In the genomic region with DNA sequence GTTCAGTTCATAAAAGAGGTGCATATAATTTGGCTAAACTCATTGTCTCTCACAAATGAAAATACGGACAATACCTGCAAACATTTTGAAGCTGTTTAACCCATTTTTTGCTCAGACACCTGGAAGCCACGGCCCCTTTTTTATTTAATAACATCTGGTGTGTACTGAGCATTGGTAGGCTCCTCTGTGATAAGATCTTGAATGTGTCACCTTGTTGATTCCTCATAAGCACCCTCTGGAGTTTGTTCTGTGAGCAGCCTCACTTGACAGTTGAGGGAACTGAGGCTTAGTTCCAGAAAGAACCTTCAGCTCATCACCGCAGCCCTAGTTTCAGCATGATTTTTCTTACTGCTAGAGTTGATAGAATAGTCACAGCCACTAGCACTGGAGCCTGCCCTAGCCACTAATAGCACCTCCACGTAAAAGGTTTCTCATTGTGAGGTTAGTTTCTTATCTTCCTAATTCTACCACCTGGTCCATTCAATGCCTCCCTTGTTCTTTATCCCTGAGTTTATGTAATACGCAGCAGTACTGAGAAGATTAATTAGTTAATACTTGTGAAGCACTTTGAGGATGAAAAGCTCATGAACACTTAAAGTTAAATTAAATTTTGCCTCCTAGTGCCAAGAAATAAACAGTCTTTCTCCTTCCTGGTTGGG, we compare ENCODE assay signal across 1 cellular context.
TF ChIP-seq lines count a peak whose summit lies in the region.

No MANE protein-coding gene starts in this region.

TF ChIP-seq in K562, 482 proteins besides CTCF, POLR2A, EP300 and RAD21 (continued from another document):
- TF ChIP-seq ZNF764 (CRISPR knock-in tag; IDR thresholded peaks at IDR 0.05; ENCODE audit: low read depth), result no peak
- TF ChIP-seq NFYB (IDR thresholded peaks at IDR 0.05; ENCODE audit: extremely low read depth, insufficient read length), result no peak
- TF ChIP-seq FOSL1 (tag; conservative IDR thresholded peaks at IDR 0.05), result peak; percentile 56; the same call in 1 of the 2 replicates
- 0 out of 2 replicates have a peak, but pooled peaks have one; percentile 22 for TF ChIP-seq SOX6 (IDR thresholded peaks at IDR 0.05)
- no peak for TF ChIP-seq POU5F1 (IDR thresholded peaks at IDR 0.05; ENCODE audit: borderline replicate concordance, low read depth, low read length, partially characterized antibody)
- TF ChIP-seq, protein P1, sequence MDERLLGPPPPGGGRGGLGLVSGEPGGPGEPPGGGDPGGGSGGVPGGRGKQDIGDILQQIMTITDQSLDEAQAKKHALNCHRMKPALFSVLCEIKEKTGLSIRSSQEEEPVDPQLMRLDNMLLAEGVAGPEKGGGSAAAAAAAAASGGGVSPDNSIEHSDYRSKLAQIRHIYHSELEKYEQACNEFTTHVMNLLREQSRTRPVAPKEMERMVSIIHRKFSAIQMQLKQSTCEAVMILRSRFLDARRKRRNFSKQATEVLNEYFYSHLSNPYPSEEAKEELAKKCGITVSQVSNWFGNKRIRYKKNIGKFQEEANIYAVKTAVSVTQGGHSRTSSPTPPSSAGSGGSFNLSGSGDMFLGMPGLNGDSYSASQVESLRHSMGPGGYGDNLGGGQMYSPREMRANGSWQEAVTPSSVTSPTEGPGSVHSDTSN (CRISPR knock-in tag; IDR thresholded peaks at IDR 0.05; ENCODE audit: low read depth), result no peak
- TF ChIP-seq, protein P1 (tag; conservative IDR thresholded peaks at IDR 0.05; ENCODE audit: low read depth), result peak; percentile 24; the same call in 1 of the 2 replicates
- TF ChIP-seq ZNF217 (CRISPR knock-in tag; IDR thresholded peaks at IDR 0.05), result no peak
- TF ChIP-seq MBD2 (IDR thresholded peaks at IDR 0.05; ENCODE audit: borderline replicate concordance, low read depth), result no peak
- no peak for TF ChIP-seq HEY1 (CRISPR knock-in tag; IDR thresholded peaks at IDR 0.05; ENCODE audit: borderline replicate concordance)
- no peak for TF ChIP-seq SRSF7 (optimal IDR thresholded peaks at IDR 0.05; ENCODE audit: low read depth, low read length)
- TF ChIP-seq ZEB2 (IDR thresholded peaks at IDR 0.05), result 0 out of 2 replicates have a peak, but pooled peaks have one; percentile 21
- TF ChIP-seq PURB (CRISPR knock-in tag; IDR thresholded peaks at IDR 0.05; ENCODE audit: low read depth), result no peak
- peak; percentile 67 for TF ChIP-seq MEIS2 (IDR thresholded peaks at IDR 0.05; ENCODE audit: partially characterized antibody)
- TF ChIP-seq, protein P2, sequence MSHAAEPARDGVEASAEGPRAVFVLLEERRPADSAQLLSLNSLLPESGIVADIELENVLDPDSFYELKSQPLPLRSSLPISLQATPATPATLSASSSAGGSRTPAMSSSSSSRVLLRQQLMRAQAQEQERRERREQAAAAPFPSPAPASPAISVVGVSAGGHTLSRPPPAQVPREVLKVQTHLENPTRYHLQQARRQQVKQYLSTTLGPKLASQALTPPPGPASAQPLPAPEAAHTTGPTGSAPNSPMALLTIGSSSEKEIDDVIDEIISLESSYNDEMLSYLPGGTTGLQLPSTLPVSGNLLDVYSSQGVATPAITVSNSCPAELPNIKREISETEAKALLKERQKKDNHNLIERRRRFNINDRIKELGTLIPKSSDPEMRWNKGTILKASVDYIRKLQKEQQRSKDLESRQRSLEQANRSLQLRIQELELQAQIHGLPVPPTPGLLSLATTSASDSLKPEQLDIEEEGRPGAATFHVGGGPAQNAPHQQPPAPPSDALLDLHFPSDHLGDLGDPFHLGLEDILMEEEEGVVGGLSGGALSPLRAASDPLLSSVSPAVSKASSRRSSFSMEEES (CRISPR knock-in tag; IDR thresholded peaks at IDR 0.05), result no peak
- TF ChIP-seq BHLHE40 (IDR thresholded peaks at IDR 0.05; ENCODE audit: low read length), result 0 out of 2 replicates have a peak, but pooled peaks have one; percentile 9
- no peak for TF ChIP-seq CREM (IDR thresholded peaks at IDR 0.05; ENCODE audit: low read depth)
- 0 out of 4 replicates have a peak, but pooled peaks of 1 of the 2 experiments have one; percentile 11 for TF ChIP-seq NRF1 (conservative IDR thresholded peaks at IDR 0.05 in 1 of 2, IDR thresholded peaks at IDR 0.05 in 1 of 2)
- no peak for TF ChIP-seq LEF1 (IDR thresholded peaks at IDR 0.05)
- TF ChIP-seq ETS2 (tag; IDR thresholded peaks at IDR 0.05; ENCODE audit: borderline replicate concordance, poor library complexity, severe bottlenecking), result no peak
- TF ChIP-seq, protein P3, sequence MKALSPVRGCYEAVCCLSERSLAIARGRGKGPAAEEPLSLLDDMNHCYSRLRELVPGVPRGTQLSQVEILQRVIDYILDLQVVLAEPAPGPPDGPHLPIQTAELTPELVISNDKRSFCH (CRISPR knock-in tag; IDR thresholded peaks at IDR 0.05), result no peak
- TF ChIP-seq, protein P3 (tag; IDR thresholded peaks at IDR 0.05), result no peak
- TF ChIP-seq RCOR1 (IDR thresholded peaks at IDR 0.05; ENCODE audit: borderline replicate concordance in 1 of 2, low read depth in 2 of 2, low read length in 2 of 2), result peak in 1 of 2 experiments; percentile 33; a peak in 1 of 4 replicates
- no peak for TF ChIP-seq MIER1 (IDR thresholded peaks at IDR 0.05; ENCODE audit: low read depth)
- TF ChIP-seq, protein P4, sequence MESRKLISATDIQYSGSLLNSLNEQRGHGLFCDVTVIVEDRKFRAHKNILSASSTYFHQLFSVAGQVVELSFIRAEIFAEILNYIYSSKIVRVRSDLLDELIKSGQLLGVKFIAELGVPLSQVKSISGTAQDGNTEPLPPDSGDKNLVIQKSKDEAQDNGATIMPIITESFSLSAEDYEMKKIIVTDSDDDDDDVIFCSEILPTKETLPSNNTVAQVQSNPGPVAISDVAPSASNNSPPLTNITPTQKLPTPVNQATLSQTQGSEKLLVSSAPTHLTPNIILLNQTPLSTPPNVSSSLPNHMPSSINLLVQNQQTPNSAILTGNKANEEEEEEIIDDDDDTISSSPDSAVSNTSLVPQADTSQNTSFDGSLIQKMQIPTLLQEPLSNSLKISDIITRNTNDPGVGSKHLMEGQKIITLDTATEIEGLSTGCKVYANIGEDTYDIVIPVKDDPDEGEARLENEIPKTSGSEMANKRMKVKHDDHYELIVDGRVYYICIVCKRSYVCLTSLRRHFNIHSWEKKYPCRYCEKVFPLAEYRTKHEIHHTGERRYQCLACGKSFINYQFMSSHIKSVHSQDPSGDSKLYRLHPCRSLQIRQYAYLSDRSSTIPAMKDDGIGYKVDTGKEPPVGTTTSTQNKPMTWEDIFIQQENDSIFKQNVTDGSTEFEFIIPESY (CRISPR knock-in tag; IDR thresholded peaks at IDR 0.05), result no peak
- TF ChIP-seq JUND (IDR thresholded peaks at IDR 0.05; ENCODE audit: borderline replicate concordance, low read depth, low read length), result peak; percentile 55; the same call in 1 of the 2 replicates
- TF ChIP-seq JUND (tag; IDR thresholded peaks at IDR 0.05; ENCODE audit: borderline replicate concordance, low read depth, low read length), result peak; percentile 54; the same call in 1 of the 3 replicates
- 0 out of 2 replicates have a peak, but pooled peaks have one; percentile 24 for TF ChIP-seq JUN (IDR thresholded peaks at IDR 0.05; ENCODE audit: borderline replicate concordance, low read depth, low read length)
- no peak for TF ChIP-seq JUN (CRISPR knock-in tag; IDR thresholded peaks at IDR 0.05; ENCODE audit: borderline replicate concordance)
- TF ChIP-seq ZNF785 (CRISPR knock-in tag; IDR thresholded peaks at IDR 0.05), result no peak
- TF ChIP-seq GATA2 (CRISPR knock-in tag; IDR thresholded peaks at IDR 0.05), result peak; percentile 44; the same call in 1 of the 2 replicates
- no peak for TF ChIP-seq CBFA2T2 (conservative IDR thresholded peaks at IDR 0.05)
- no peak for TF ChIP-seq SMARCB1 (IDR thresholded peaks at IDR 0.05; ENCODE audit: insufficient read length, low read depth)
- TF ChIP-seq, protein P5, sequence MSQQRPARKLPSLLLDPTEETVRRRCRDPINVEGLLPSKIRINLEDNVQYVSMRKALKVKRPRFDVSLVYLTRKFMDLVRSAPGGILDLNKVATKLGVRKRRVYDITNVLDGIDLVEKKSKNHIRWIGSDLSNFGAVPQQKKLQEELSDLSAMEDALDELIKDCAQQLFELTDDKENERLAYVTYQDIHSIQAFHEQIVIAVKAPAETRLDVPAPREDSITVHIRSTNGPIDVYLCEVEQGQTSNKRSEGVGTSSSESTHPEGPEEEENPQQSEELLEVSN (IDR thresholded peaks at IDR 0.05; ENCODE audit: borderline replicate concordance in 1 of 2, extremely low read depth in 1 of 2, insufficient read depth in 1 of 2, insufficient read length in 1 of 2, low read depth in 1 of 2, low read length in 1 of 2, poor library complexity in 1 of 2, severe bottlenecking in 1 of 2), result no peak
- TF ChIP-seq MYBL2 (IDR thresholded peaks at IDR 0.05; ENCODE audit: low read depth), result no peak
- no peak for TF ChIP-seq MYBL2 (CRISPR knock-in tag; IDR thresholded peaks at IDR 0.05; ENCODE audit: borderline replicate concordance)
- TF ChIP-seq FOXK2 (conservative IDR thresholded peaks at IDR 0.05 in 1 of 2, IDR thresholded peaks at IDR 0.05 in 1 of 2; ENCODE audit: low read depth in 2 of 2), result 0 out of 4 replicates have a peak, but pooled peaks have one; percentile 21 to 25
